In genomic region chr10:32970910-32971309, GRCh38 we compare ENCODE assay signal across 16 cellular contexts. TPM values are rescaled to one million over a fixed set of nuclear protein-coding genes. Genes with fewer than 3 reads are reported as not detected.
DNase-seq lines count a peak whose midpoint lies in the region; ATAC-seq, FAIRE-seq and TF ChIP-seq lines count a peak whose summit lies in the region.
"Had no signal": no experiment of that assay in that cellular context is flagged by ENCODE, and none has a peak within 500 bp of the region (broad histone marks: within the 10 kb centered on the region; RNA-seq: fewer than 3 reads in every experiment).

No MANE protein-coding gene starts in this region.

- peaks cover 8% of the 10 kb centered on the region for H3K36me3 Mint-ChIP-seq in CD4-positive, CD25-positive, alpha-beta regulatory T cell
- H3K36me3 Mint-ChIP-seq: activated naive CD4-positive, alpha-beta T cell treated with anti-CD3 and anti-CD28 coated beads, Interleukin-2, amount 50 U/mL, for 72 hours had no signal

- peak overlapping the region in 2 of 3 donors; percentile 55 to 94 for H3K27ac Mint-ChIP-seq in CD4-positive, CD25-positive, alpha-beta regulatory T cell

- no peaks in the 10 kb centered on the region for H4K20me1 ChIP-seq in osteoblast (ENCODE audit: insufficient read depth, low read length)

- H3K27me3 Mint-ChIP-seq in CD4-positive, CD25-positive, alpha-beta regulatory T cell = no peaks in the 10 kb centered on the region

- no peak overlapping the region for H2AFZ ChIP-seq in osteoblast (ENCODE audit: low read length)

- intact Hi-C loops in Panc1 (cut with micrococcal nuclease; ENCODE audit: unreplicated experiment) = no loop called here

- in situ Hi-C loops in Panc1 (cut with HindIII; ENCODE audit: low pct_unique_long_range_greater_than_20kb, low sequenced_read_pairs) = no loop called here

- H3K4me3 Mint-ChIP-seq in CD4-positive, CD25-positive, alpha-beta regulatory T cell = no peak overlapping the region

- no peak overlapping the region for H3K4me3 ChIP-seq in CD4-positive, CD25-positive, alpha-beta regulatory T cell (ENCODE audit: low read depth, low read length)
- H3K4me3 ChIP-seq in Panc1 (ENCODE audit: low read depth in 2 of 2, low read length in 2 of 2) (no peak overlapping the region), osteoblast (ENCODE audit: insufficient read depth, low read length) (no peak overlapping the region)

- H3K27me3 ChIP-seq in CD4-positive, CD25-positive, alpha-beta regulatory T cell (ENCODE audit: control insufficient read depth, insufficient read depth, low read length) = no peaks in the 10 kb centered on the region
- H3K27me3 ChIP-seq in Panc1 (ENCODE audit: control insufficient read depth, insufficient read depth, low read length) = no peaks in the 10 kb centered on the region
- no peaks in the 10 kb centered on the region for H3K27me3 ChIP-seq in osteoblast (ENCODE audit: insufficient read depth, low read length)
- H3K27me3 ChIP-seq: neutrophil had no signal

- CTCF ChIA-PET in Panc1 (lab: Charles Lee) = no interaction called here

- BruUV-seq in Panc1 (replicated peaks; lab: Mats Ljungman, UMichigan) = no TSS peak

- H3K9me3 Mint-ChIP-seq in CD4-positive, CD25-positive, alpha-beta regulatory T cell = no peaks in the 10 kb centered on the region
- H3K9me3 Mint-ChIP-seq: activated naive CD4-positive, alpha-beta T cell treated with anti-CD3 and anti-CD28 coated beads, Interleukin-2, amount 50 U/mL, for 72 hours had no signal

- no peaks in the 10 kb centered on the region for H3K79me2 ChIP-seq in osteoblast (ENCODE audit: insufficient read depth, low read length)

- no peak overlapping the region for H3K4me2 ChIP-seq in osteoblast (ENCODE audit: insufficient read depth, low read length)

- POLR2A ChIA-PET in Panc1 (lab: Charles Lee) = interaction anchor here (1.2 kb wide), 2 partner anchors 9 to 11 kb away, joined by 4 to 5 read pairs; no protein-coding TSS in a partner anchor

- no peak for ATAC-seq in CD4-positive, CD25-positive, alpha-beta regulatory T cell (ENCODE audit: low read depth in 2 of 2)
- ATAC-seq in HG02884 (IDR thresholded peaks at IDR 0.05; ENCODE audit: unreplicated experiment) (peak; percentile 86), Panc1 (peak; percentile 3; the same call in 1 of the 2 replicates)
- ATAC-seq: SK-N-SH treated with all-trans-retinoic acid at 6 μM for 48 hours had no signal

- H3K36me3 ChIP-seq in CD4-positive, CD25-positive, alpha-beta regulatory T cell (ENCODE audit: control insufficient read depth, insufficient read depth, low read length) = no peaks in the 10 kb centered on the region
- H3K36me3 ChIP-seq in Panc1 (ENCODE audit: control insufficient read depth, insufficient read depth, low read length) (no peaks in the 10 kb centered on the region), osteoblast (ENCODE audit: insufficient read depth, low read length) (no peaks in the 10 kb centered on the region)
- H3K36me3 ChIP-seq: neutrophil had no signal

- no peak for TF ChIP-seq CTCF in Panc1 (IDR thresholded peaks at IDR 0.05)
- TF ChIP-seq CTCF in osteoblast (IDR thresholded peaks at IDR 0.05; ENCODE audit: extremely low read depth, low read depth, low read length) = no peak

- DNase-seq in CD4-positive, CD25-positive, alpha-beta regulatory T cell = no peak
- DNase-seq in GM19239 (ENCODE audit: insufficient read length, low spot score) (no peak), Panc1 (ENCODE audit: low read depth, low spot score) (no peak), osteoblast (ENCODE audit: insufficient read length, low spot score, missing footprints) (no peak), NCI-H2107 treated with DMSO at 0.1 percent for 48 hours (lab: John Stamatoyannopoulos, UW; ENCODE audit: unreplicated experiment) (no peak), C1 segment of cervical spinal cord (lab: John Stamatoyannopoulos, UW) (no peak), COLO829 (ENCODE audit: low spot score) (no peak)
- DNase-seq: activated CD4-positive, alpha-beta T cell treated with anti-CD3 and anti-CD28 coated beads, Interleukin-2, amount 50 U/mL, for 48 hours; cortex of kidney; kidney; NCI-H1048; NCI-H748 treated with DMSO at 0.1 percent for 48 hours had no signal

- peaks cover 12% of the 10 kb centered on the region for H3K4me1 ChIP-seq in CD4-positive, CD25-positive, alpha-beta regulatory T cell (ENCODE audit: control insufficient read depth, insufficient read depth, low read length, poor library complexity, severe bottlenecking)
- peaks cover 34% of the 10 kb centered on the region for H3K4me1 ChIP-seq in Panc1 (ENCODE audit: control insufficient read depth, insufficient read depth, low read length)
- no peaks in the 10 kb centered on the region for H3K4me1 ChIP-seq in osteoblast (ENCODE audit: insufficient read depth, low read length)

- peak; percentile 77 for FAIRE-seq in GM19239 (lab: Jason Lieb, UNC)
- FAIRE-seq: kidney had no signal

- H3K27ac ChIP-seq in CD4-positive, CD25-positive, alpha-beta regulatory T cell (ENCODE audit: insufficient read depth, low read length, poor library complexity, severe bottlenecking) = no peak overlapping the region
- H3K27ac ChIP-seq in Panc1 (ENCODE audit: low read length) (peak overlapping the region; percentile 100), osteoblast (ENCODE audit: low read depth, low read length) (no peak overlapping the region)
- H3K27ac ChIP-seq: neutrophil had no signal

- H3K4me1 Mint-ChIP-seq in CD4-positive, CD25-positive, alpha-beta regulatory T cell = peaks cover 10 to 22% (median 15%) of the 10 kb centered on the region in 4 donors

- no peaks in the 10 kb centered on the region for H3K9me3 ChIP-seq in CD4-positive, CD25-positive, alpha-beta regulatory T cell (ENCODE audit: control insufficient read depth in 2 of 2, low read length in 2 of 2)
- peaks cover 7% of the 10 kb centered on the region; the same call in 1 of the 2 replicates for H3K9me3 ChIP-seq in Panc1 (ENCODE audit: control insufficient read depth, insufficient read depth, low read depth, low read length)
- H3K9me3 ChIP-seq in osteoblast (ENCODE audit: low read depth, low read length) = no peaks in the 10 kb centered on the region
- H3K9me3 ChIP-seq: neutrophil had no signal

RNA-seq across cellular contexts. Expression of gene ITGB1, which starts 12.9 kb away (rescaled TPM):
- 524 TPM for total RNA-seq in CD4-positive, CD25-positive, alpha-beta regulatory T cell
- polyA plus RNA-seq in CD4-positive, CD25-positive, alpha-beta regulatory T cell = 100 to 1,000 TPM; 360 to 577 (median 469) TPM
- total RNA-seq in Panc1 (2021; ENCODE audit: unreplicated experiment) = 803 TPM
- polyA plus RNA-seq in Panc1 (2012; ENCODE audit: insufficient read length) = 484 TPM
- 1,572 and 1,742 TPM in 2 replicates for total RNA-seq in osteoblast

Comparison
In these comparisons a context has a peak if more than half of its experiments do, and no peak if none do; other contexts are left out.
1. ATAC-seq: peak in HG02884 (single experiment) and Panc1 (single experiment); none in CD4-positive, CD25-positive, alpha-beta regulatory T cell (0 of 2).